13 cellular contexts compared by ENCODE assay signal in the genomic region with DNA sequence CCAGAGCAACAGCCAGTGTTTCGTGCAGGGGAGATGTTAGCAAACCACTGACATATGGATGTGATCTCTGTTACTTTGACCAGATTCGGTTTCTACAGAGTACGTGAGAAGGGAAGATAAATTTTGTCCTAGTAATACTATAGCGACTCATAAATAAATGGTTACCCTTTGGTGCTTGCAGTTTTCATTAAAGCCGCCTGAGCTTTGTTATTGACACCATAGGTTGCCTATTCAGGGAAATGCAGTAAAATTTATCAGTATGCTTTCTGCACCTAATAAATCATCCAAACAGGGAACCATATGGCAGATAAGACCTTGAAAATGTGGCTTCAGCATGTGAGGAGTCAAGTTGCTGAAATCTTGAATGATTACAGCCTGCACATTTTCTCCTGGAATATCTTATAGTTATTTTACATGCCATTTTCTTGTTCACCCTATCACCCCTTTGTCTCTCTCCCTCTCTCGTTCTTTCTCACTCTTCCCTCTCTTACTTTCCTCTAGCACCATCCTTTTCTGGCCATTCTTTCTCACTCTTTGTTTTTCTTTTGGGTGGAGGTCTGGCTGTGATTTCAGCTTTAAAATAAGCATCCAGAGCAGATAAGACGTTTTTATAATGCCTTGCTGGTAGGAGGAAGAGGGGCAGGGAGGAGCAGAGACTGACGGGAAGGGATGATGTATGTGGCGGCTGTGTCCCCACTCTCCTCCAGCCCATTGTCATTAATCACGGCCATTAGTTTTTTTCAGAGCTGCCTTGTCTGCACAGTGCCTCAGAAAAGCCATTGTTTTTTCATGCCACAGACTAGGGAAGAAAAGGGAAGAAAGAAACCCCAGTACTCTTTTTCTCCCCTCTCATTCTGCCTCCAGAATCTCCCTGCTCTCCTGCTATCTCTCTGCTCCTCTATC.
DNase-seq lines count a peak whose midpoint lies in the region; ATAC-seq and TF ChIP-seq lines count a peak whose summit lies in the region.
"Had no signal": no experiment of that assay in that cellular context is flagged by ENCODE, and none has a peak within 500 bp of the region (broad histone marks: within the 10 kb centered on the region; RNA-seq: fewer than 3 reads in every experiment).

No MANE protein-coding gene starts in this region.

- CTCF ChIA-PET in PC-3 (lab: Charles Lee): no interaction called here

- H3K36me3 ChIP-seq in PC-3 (ENCODE audit: low read depth, low read length): no peaks in the 10 kb centered on the region
- H3K36me3 ChIP-seq: sigmoid colon had no signal

- no peaks in the 10 kb centered on the region for H4K20me1 ChIP-seq in PC-3 (ENCODE audit: low read length)

- H3F3A ChIP-seq in PC-3 (ENCODE audit: low read length, unreplicated experiment): no peaks in the 10 kb centered on the region

- no peak overlapping the region for H3K4me3 ChIP-seq in PC-3 (ENCODE audit: low read length)
- H3K4me3 ChIP-seq: sigmoid colon, SK-N-MC had no signal

- no peaks in the 10 kb centered on the region for H3K9me2 ChIP-seq in PC-3 (replicated peaks; ENCODE audit: low read length)

- H3K79me2 ChIP-seq in PC-3 (ENCODE audit: low read length): no peaks in the 10 kb centered on the region

- no peak overlapping the region for H3K4me2 ChIP-seq in PC-3 (ENCODE audit: low read length)

- H3K9me3 ChIP-seq in PC-3 (ENCODE audit: low read length): no peaks in the 10 kb centered on the region
- H3K9me3 ChIP-seq: sigmoid colon had no signal

- intact Hi-C loops in PC-3 (cut with micrococcal nuclease): no loop called here

- H3K27me3 ChIP-seq in PC-3 (ENCODE audit: low read length): peaks cover 26% of the 10 kb centered on the region
- H3K27me3 ChIP-seq: sigmoid colon had no signal

- no peak for TF ChIP-seq CTCF in PC-3 (conservative IDR thresholded peaks at IDR 0.05; ENCODE audit: low read depth, low read length)

- peak; percentile 6 for DNase-seq in NCI-H2227 treated with DMSO at 0.1 percent for 48 hours (lab: John Stamatoyannopoulos, UW)
- DNase-seq in medulla oblongata (ENCODE audit: extremely low spot score): peak; percentile 57
- no peak for DNase-seq in DMS153 (lab: John Stamatoyannopoulos, UW)
- DNase-seq in activated naive CD4-positive, alpha-beta T cell treated with Interleukin-2 at 50 U/mL for 16 hours: no peak
- DNase-seq in PC-3: no peak
- DNase-seq: left ventricle myocardium superior, NCI-H2081 treated with DMSO at 0.1 percent for 48 hours, sigmoid colon had no signal

- POLR2A ChIA-PET in PC-3 (lab: Charles Lee; ENCODE audit: unreplicated experiment): no interaction called here

- BruUV-seq in PC-3 (replicated peaks; lab: Mats Ljungman, UMichigan): no TSS peak

- no peaks in the 10 kb centered on the region for H3K4me1 ChIP-seq in PC-3 (ENCODE audit: insufficient read depth, low read length)

- no peak overlapping the region for H3K9ac ChIP-seq in PC-3 (ENCODE audit: low read length)

- peak; percentile 36 for ATAC-seq in GM18861 (IDR thresholded peaks at IDR 0.05; ENCODE audit: unreplicated experiment)
- peak; percentile 50 for ATAC-seq in HG02798 (IDR thresholded peaks at IDR 0.05; ENCODE audit: poor library complexity, unreplicated experiment)
- no peak for ATAC-seq in GM19351 (IDR thresholded peaks at IDR 0.05; ENCODE audit: unreplicated experiment)
- no peak for ATAC-seq in PC-3

- H2AFZ ChIP-seq in PC-3 (ENCODE audit: low read length): no peak overlapping the region

- no peak overlapping the region for H3K27ac ChIP-seq in PC-3 (ENCODE audit: low read length)
- H3K27ac ChIP-seq: epithelial cell of prostate, SK-N-MC had no signal

Comparison
In these comparisons a context has a peak if more than half of its experiments do, and no peak if none do; other contexts are left out.
1. ATAC-seq: peak in GM18861 (single experiment) and HG02798 (single experiment); none in GM19351 (single experiment) and PC-3 (single experiment).
2. DNase-seq: peak in NCI-H2227 treated with DMSO at 0.1 percent for 48 hours (single experiment) and medulla oblongata (single experiment); none in DMS153 (single experiment), activated naive CD4-positive, alpha-beta T cell treated with Interleukin-2 at 50 U/mL for 16 hours (single experiment) and PC-3 (single experiment).